9 cellular contexts compared by ENCODE assay signal in the genomic region with DNA sequence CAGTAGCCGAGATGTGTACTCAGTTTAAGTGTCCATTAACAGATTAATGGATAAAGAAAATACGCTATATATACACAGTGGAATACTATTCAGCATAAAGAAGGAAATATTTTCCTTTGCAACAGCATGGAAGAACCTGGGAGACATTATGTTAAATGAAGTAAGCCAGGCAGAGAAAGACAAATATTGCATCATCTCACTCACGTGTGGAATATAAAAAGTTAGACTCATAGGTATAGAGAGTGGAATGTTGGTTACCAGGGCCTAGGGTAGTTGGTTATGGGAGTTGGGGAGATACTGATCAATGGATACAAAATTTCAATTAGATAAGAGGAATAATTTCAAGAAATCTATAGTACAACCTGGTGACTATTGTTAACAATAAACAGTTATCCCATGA.
"Had no signal": no experiment of that assay in that cellular context is flagged by ENCODE, and none has a peak within 500 bp of the region (broad histone marks: within the 10 kb centered on the region; RNA-seq: fewer than 3 reads in every experiment).

No MANE protein-coding gene starts in this region.

- H2AFZ ChIP-seq: GM23248 had no signal

- DNase-seq: GM23248, H9, HCEC 1CT, KBM-7 had no signal

- FAIRE-seq: H1, H54 had no signal

- H3K27ac Mint-ChIP-seq: H9, IgD-negative memory B cell had no signal

- H3K4me1 Mint-ChIP-seq: H9, IgD-negative memory B cell had no signal

- H3K4me3 ChIP-seq: GM23248 had no signal

- H3K9ac ChIP-seq: GM23248, KMS-11 had no signal

- H3K4me2 ChIP-seq: KMS-11 had no signal

- H3K4me3 Mint-ChIP-seq: H9, IgD-negative memory B cell had no signal

- H3K27ac ChIP-seq: GM23248, HL-60, KMS-11 had no signal
